Comparison of ENCODE assay signal across 21 cellular contexts in genomic region chr14:101717663-101718490, GRCh38. TPM values are rescaled to one million over a fixed set of nuclear protein-coding genes. Genes with fewer than 3 reads are reported as not detected.
DNase-seq lines count a peak whose midpoint lies in the region; ATAC-seq and TF ChIP-seq lines count a peak whose summit lies in the region.
"Had no signal": no experiment of that assay in that cellular context is flagged by ENCODE, and none has a peak within 500 bp of the region (broad histone marks: within the 10 kb centered on the region; RNA-seq: fewer than 3 reads in every experiment).

No MANE protein-coding gene starts in this region.

- H3K27ac ChIP-seq in RWPE2 (ENCODE audit: poor library complexity, severe bottlenecking), result no peak overlapping the region
- H3K27ac ChIP-seq: 22Rv1, breast epithelium, SK-N-MC, transverse colon had no signal

- H3K36me3 Mint-ChIP-seq in activated CD4-positive, alpha-beta T cell treated with anti-CD3 and anti-CD28 coated beads, Interleukin-2, amount 10 ng/mL, durations not matched to agents 24 days and 14 days (ENCODE audit: low read depth), result peaks cover 2% of the 10 kb centered on the region
- peaks cover 5% of the 10 kb centered on the region for H3K36me3 Mint-ChIP-seq in activated CD4-positive, alpha-beta T cell treated with anti-CD3 and anti-CD28 coated beads, Interleukin-2, amount 10 ng/mL, durations not matched to agents 7 days and 5 days (ENCODE audit: low read depth)
- H3K36me3 Mint-ChIP-seq in immature natural killer cell, result peaks cover 0 to 3% (median 3%) of the 10 kb centered on the region in 3 donors
- H3K36me3 Mint-ChIP-seq in stimulated activated effector memory CD8-positive, alpha-beta T cell treated with anti-CD3 and anti-CD28 coated beads, Interleukin-12 subunit alpha, Interleukin-12 subunit beta, amount 100 ng/mL, for 72 hours, result peaks cover 8% of the 10 kb centered on the region

- H3K27me3 Mint-ChIP-seq in activated CD4-positive, alpha-beta T cell treated with anti-CD3 and anti-CD28 coated beads, Interleukin-2, amount 10 ng/mL, durations not matched to agents 24 days and 14 days, result no peaks in the 10 kb centered on the region
- no peaks in the 10 kb centered on the region for H3K27me3 Mint-ChIP-seq in activated CD4-positive, alpha-beta T cell treated with anti-CD3 and anti-CD28 coated beads, Interleukin-2, amount 10 ng/mL, durations not matched to agents 7 days and 5 days
- peaks cover 38 to 53% (median 47%) of the 10 kb centered on the region in 3 donors for H3K27me3 Mint-ChIP-seq in immature natural killer cell (ENCODE audit: low read depth in 3 of 3)

- DNase-seq in activated CD4-positive, alpha-beta T cell treated with anti-CD3 and anti-CD28 coated beads, Interleukin-2, amount 10 ng/mL, durations not matched to agents 24 days and 14 days, result peak; percentile 54
- no peak for DNase-seq in activated CD4-positive, alpha-beta T cell treated with anti-CD3 and anti-CD28 coated beads, Interleukin-2, amount 10 ng/mL, durations not matched to agents 7 days and 5 days
- DNase-seq in RWPE2 (ENCODE audit: low spot score) (peak; percentile 29), immature natural killer cell (no peak), omental fat pad (ENCODE audit: low spot score) (no peak), amygdala (lab: John Stamatoyannopoulos, UW) (no peak)
- DNase-seq in stimulated activated effector memory CD8-positive, alpha-beta T cell treated with anti-CD3 and anti-CD28 coated beads, Interleukin-12 subunit alpha, Interleukin-12 subunit beta, amount 100 ng/mL, for 72 hours (ENCODE audit: low spot score in 2 of 2), result peak in 1 of 2 donors; percentile 46
- DNase-seq: activated CD4-positive, CD25-positive, alpha-beta regulatory T cell; activated effector memory CD4-positive, alpha-beta T cell treated with Interleukin-2 at 50 U/mL for 16 hours; EL; hypothalamus; NCI-H1105; NCI-H2081 treated with DMSO at 0.1 percent for 48 hours; stimulated activated CD4-positive, alpha-beta T cell treated with anti-CD3 and anti-CD28 coated beads, Interleukin-1b, Interleukin-23, amount 100 ng/mL, for 48 hours; stimulated activated naive CD4-positive, alpha-beta T cell treated with Interleukin-2 at 50 U/mL for 16 hours; T-helper 9 cell; transverse colon had no signal

- intact Hi-C loops in activated CD4-positive, alpha-beta T cell treated with anti-CD3 and anti-CD28 coated beads, Interleukin-2, amount 10 ng/mL, durations not matched to agents 24 days and 14 days (cut with micrococcal nuclease), result no loop called here

- H3K4me1 ChIP-seq in RWPE2 (ENCODE audit: insufficient read depth, poor library complexity, severe bottlenecking), result peaks cover 15% of the 10 kb centered on the region
- H3K4me1 ChIP-seq: breast epithelium had no signal

- CTCF ChIA-PET in activated CD4-positive, alpha-beta T cell treated with anti-CD3 and anti-CD28 coated beads, Interleukin-2, amount 10 ng/mL, durations not matched to agents 7 days and 5 days (lab: Charles Lee), result interaction anchor here (1.1 to 3.0 kb wide), 3 partner anchors 11 to 370 kb away, joined by 3 to 15 read pairs (median 3); no protein-coding TSS in a partner anchor

- POLR2A ChIA-PET in activated CD4-positive, alpha-beta T cell treated with anti-CD3 and anti-CD28 coated beads, Interleukin-2, amount 10 ng/mL, durations not matched to agents 7 days and 5 days (lab: Charles Lee), result no interaction called here

- no peak for TF ChIP-seq CTCF in RWPE2 (IDR thresholded peaks at IDR 0.05; ENCODE audit: poor library complexity, severe bottlenecking)
- TF ChIP-seq CTCF in omental fat pad (IDR thresholded peaks at IDR 0.05), result no peak

- no peak for ATAC-seq in RWPE2 (ENCODE audit: low read depth)
- ATAC-seq in stimulated activated effector memory CD8-positive, alpha-beta T cell treated with anti-CD3 and anti-CD28 coated beads, Interleukin-12 subunit alpha, Interleukin-12 subunit beta, amount 100 ng/mL, for 72 hours, result no peak
- ATAC-seq in omental fat pad (ENCODE audit: low FRiP score), result no peak
- ATAC-seq in GM21447 (IDR thresholded peaks at IDR 0.05; ENCODE audit: unreplicated experiment), result no peak

- H3K9me3 Mint-ChIP-seq in activated CD4-positive, alpha-beta T cell treated with anti-CD3 and anti-CD28 coated beads, Interleukin-2, amount 10 ng/mL, durations not matched to agents 24 days and 14 days, result peaks cover 5% of the 10 kb centered on the region
- peaks cover 7% of the 10 kb centered on the region for H3K9me3 Mint-ChIP-seq in activated CD4-positive, alpha-beta T cell treated with anti-CD3 and anti-CD28 coated beads, Interleukin-2, amount 10 ng/mL, durations not matched to agents 7 days and 5 days
- H3K9me3 Mint-ChIP-seq in immature natural killer cell, result peaks cover 3 to 11% (median 7%) of the 10 kb centered on the region in 6 donors
- peaks cover 2% of the 10 kb centered on the region for H3K9me3 Mint-ChIP-seq in stimulated activated effector memory CD8-positive, alpha-beta T cell treated with anti-CD3 and anti-CD28 coated beads, Interleukin-12 subunit alpha, Interleukin-12 subunit beta, amount 100 ng/mL, for 72 hours

- no peaks in the 10 kb centered on the region for H3K9me3 ChIP-seq in RWPE2 (ENCODE audit: severe bottlenecking)
- H3K9me3 ChIP-seq: breast epithelium, transverse colon had no signal

- H3K27me3 ChIP-seq in RWPE2 (ENCODE audit: insufficient read depth, poor library complexity, severe bottlenecking), result no peaks in the 10 kb centered on the region
- H3K27me3 ChIP-seq: breast epithelium, transverse colon had no signal

- no peak overlapping the region for H3K4me3 ChIP-seq in RWPE2 (ENCODE audit: severe bottlenecking)
- H3K4me3 ChIP-seq: breast epithelium, SK-N-MC, transverse colon had no signal

- no peaks in the 10 kb centered on the region for H3K36me3 ChIP-seq in RWPE2 (ENCODE audit: low read depth)
- H3K36me3 ChIP-seq: breast epithelium, transverse colon had no signal

- H3K4me1 Mint-ChIP-seq in activated CD4-positive, alpha-beta T cell treated with anti-CD3 and anti-CD28 coated beads, Interleukin-2, amount 10 ng/mL, durations not matched to agents 24 days and 14 days, result peaks cover 35% of the 10 kb centered on the region
- H3K4me1 Mint-ChIP-seq in activated CD4-positive, alpha-beta T cell treated with anti-CD3 and anti-CD28 coated beads, Interleukin-2, amount 10 ng/mL, durations not matched to agents 7 days and 5 days, result peaks cover 37% of the 10 kb centered on the region
- peaks cover 85 to 95% of the 10 kb centered on the region in 2 donors for H3K4me1 Mint-ChIP-seq in immature natural killer cell
- H3K4me1 Mint-ChIP-seq in stimulated activated effector memory CD8-positive, alpha-beta T cell treated with anti-CD3 and anti-CD28 coated beads, Interleukin-12 subunit alpha, Interleukin-12 subunit beta, amount 100 ng/mL, for 72 hours, result peaks cover 83% of the 10 kb centered on the region

- H3K4me3 Mint-ChIP-seq in activated CD4-positive, alpha-beta T cell treated with anti-CD3 and anti-CD28 coated beads, Interleukin-2, amount 10 ng/mL, durations not matched to agents 24 days and 14 days, result no peak overlapping the region
- no peak overlapping the region for H3K4me3 Mint-ChIP-seq in activated CD4-positive, alpha-beta T cell treated with anti-CD3 and anti-CD28 coated beads, Interleukin-2, amount 10 ng/mL, durations not matched to agents 7 days and 5 days
- peak overlapping the region; percentile 61 to 75 (median 66) for H3K4me3 Mint-ChIP-seq in immature natural killer cell
- H3K4me3 Mint-ChIP-seq in stimulated activated effector memory CD8-positive, alpha-beta T cell treated with anti-CD3 and anti-CD28 coated beads, Interleukin-12 subunit alpha, Interleukin-12 subunit beta, amount 100 ng/mL, for 72 hours, result peak overlapping the region; percentile 7

- H3K27ac Mint-ChIP-seq in activated CD4-positive, alpha-beta T cell treated with anti-CD3 and anti-CD28 coated beads, Interleukin-2, amount 10 ng/mL, durations not matched to agents 24 days and 14 days, result no peak overlapping the region
- H3K27ac Mint-ChIP-seq in activated CD4-positive, alpha-beta T cell treated with anti-CD3 and anti-CD28 coated beads, Interleukin-2, amount 10 ng/mL, durations not matched to agents 7 days and 5 days, result no peak overlapping the region
- H3K27ac Mint-ChIP-seq in immature natural killer cell, result peak overlapping the region; percentile 93 to 100 (median 98)
- peak overlapping the region; percentile 88 for H3K27ac Mint-ChIP-seq in stimulated activated effector memory CD8-positive, alpha-beta T cell treated with anti-CD3 and anti-CD28 coated beads, Interleukin-12 subunit alpha, Interleukin-12 subunit beta, amount 100 ng/mL, for 72 hours

RNA-seq across cellular contexts. Expression of gene PPP2R5C, which starts 43.6 kb away (rescaled TPM):
- total RNA-seq in activated CD4-positive, alpha-beta T cell treated with anti-CD3 and anti-CD28 coated beads, Interleukin-2, amount 10 ng/mL, durations not matched to agents 24 days and 14 days, result 160 and 181 TPM in 2 replicates
- 100 to 1,000 TPM; 291 to 300 TPM for total RNA-seq in activated CD4-positive, alpha-beta T cell treated with anti-CD3 and anti-CD28 coated beads, Interleukin-2, amount 10 ng/mL, durations not matched to agents 7 days and 5 days
- polyA plus RNA-seq in immature natural killer cell, result 100 to 1,000 TPM; 214 to 250 (median 236) TPM
- 10 to 100 TPM; 73.7 to 90.5 (median 87.6) TPM for total RNA-seq in omental fat pad

Comparison
In these comparisons a context has a peak if more than half of its experiments do, and no peak if none do; other contexts are left out.
1. DNase-seq: peak in activated CD4-positive, alpha-beta T cell treated with anti-CD3 and anti-CD28 coated beads, Interleukin-2, amount 10 ng/mL, durations not matched to agents 24 days and 14 days (single experiment) and RWPE2 (single experiment); none in activated CD4-positive, alpha-beta T cell treated with anti-CD3 and anti-CD28 coated beads, Interleukin-2, amount 10 ng/mL, durations not matched to agents 7 days and 5 days (single experiment), immature natural killer cell (0 of 3), omental fat pad (single experiment) and amygdala (0 of 56).
2. H3K27ac Mint-ChIP-seq: peak in immature natural killer cell (6 of 6) and stimulated activated effector memory CD8-positive, alpha-beta T cell treated with anti-CD3 and anti-CD28 coated beads, Interleukin-12 subunit alpha, Interleukin-12 subunit beta, amount 100 ng/mL, for 72 hours (single experiment); none in activated CD4-positive, alpha-beta T cell treated with anti-CD3 and anti-CD28 coated beads, Interleukin-2, amount 10 ng/mL, durations not matched to agents 24 days and 14 days (single experiment) and activated CD4-positive, alpha-beta T cell treated with anti-CD3 and anti-CD28 coated beads, Interleukin-2, amount 10 ng/mL, durations not matched to agents 7 days and 5 days (single experiment).
3. H3K4me3 Mint-ChIP-seq: peak in immature natural killer cell (5 of 5) and stimulated activated effector memory CD8-positive, alpha-beta T cell treated with anti-CD3 and anti-CD28 coated beads, Interleukin-12 subunit alpha, Interleukin-12 subunit beta, amount 100 ng/mL, for 72 hours (single experiment); none in activated CD4-positive, alpha-beta T cell treated with anti-CD3 and anti-CD28 coated beads, Interleukin-2, amount 10 ng/mL, durations not matched to agents 24 days and 14 days (single experiment) and activated CD4-positive, alpha-beta T cell treated with anti-CD3 and anti-CD28 coated beads, Interleukin-2, amount 10 ng/mL, durations not matched to agents 7 days and 5 days (single experiment).